In the genomic region with DNA sequence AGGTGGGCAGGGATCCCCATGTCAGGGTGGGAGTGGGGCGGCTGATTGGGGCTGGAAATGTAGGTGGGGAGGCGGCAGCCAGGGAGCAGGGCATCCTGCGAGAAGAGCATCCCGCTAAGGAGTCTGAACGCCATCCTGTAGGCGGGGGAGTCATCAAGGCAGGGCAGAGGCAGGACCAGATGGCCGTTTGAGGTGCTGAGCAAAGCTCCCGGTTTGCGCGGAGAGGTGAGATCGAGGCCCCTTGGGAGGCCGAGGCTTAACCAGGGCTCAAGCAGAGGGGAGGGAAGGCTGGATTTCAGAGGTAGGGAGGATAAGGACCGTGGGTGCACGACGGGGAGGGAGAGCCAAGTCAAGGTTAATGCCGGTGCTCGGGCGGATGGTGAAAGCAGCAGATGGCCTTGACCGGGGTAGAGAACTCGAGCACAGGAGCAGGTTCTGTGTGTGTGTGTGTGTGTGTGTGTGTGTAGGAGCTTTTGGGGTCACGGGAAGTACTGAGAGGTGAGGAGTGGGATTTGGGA, we compare ENCODE assay signal across 8 cellular contexts. TPM values are rescaled to one million over a fixed set of nuclear protein-coding genes. Genes with fewer than 3 reads are reported as not detected.
DNase-seq lines count a peak whose midpoint lies in the region; ATAC-seq and TF ChIP-seq lines count a peak whose summit lies in the region.

No MANE protein-coding gene starts in this region.

- peak overlapping the region; percentile 95 for H3K4me2 ChIP-seq in H9 (ENCODE audit: insufficient read depth, insufficient read length, low read length)
- peak overlapping the region; percentile 83 for H3K4me2 ChIP-seq in OCI-LY1 (ENCODE audit: low read length)

- peak; percentile 21 for ATAC-seq in central memory CD8-positive, alpha-beta T cell (replicated peaks; ENCODE audit: extremely low read depth, poor library complexity, severe bottlenecking)
- ATAC-seq in lower lobe of right lung (peak; percentile 10 to 13), HG03378 (IDR thresholded peaks at IDR 0.05; ENCODE audit: unreplicated experiment) (no peak)

- in situ Hi-C loops in transverse colon (cut with MboI; ENCODE audit: low pct_ligation_motif_present in 1 of 4, low pct_unique_long_range_greater_than_20kb in 1 of 4, low sequenced_read_pairs in 3 of 4): loop anchor here in 2 of 4 donors (25.0 kb wide), 1 partner anchor 303 kb away; a partner anchor contains a TSS

- no peaks in the 10 kb centered on the region for H3K9me2 ChIP-seq in OCI-LY1 (ENCODE audit: low read depth, low read length)

- H3K4me1 ChIP-seq in H9 (ENCODE audit: insufficient read depth, low read length) (no peaks in the 10 kb centered on the region), OCI-LY1 (ENCODE audit: insufficient read depth, low read length, severe bottlenecking) (peaks cover 23% of the 10 kb centered on the region), lower lobe of right lung (peaks cover 16% of the 10 kb centered on the region), transverse colon (peaks cover 7 to 24% (median 17%) of the 10 kb centered on the region in 4 donors)

- no peak overlapping the region for H2AFZ ChIP-seq in H9 (ENCODE audit: low read length)
- H2AFZ ChIP-seq in OCI-LY1 (ENCODE audit: low read length): no peak overlapping the region

- intact Hi-C loops in lower lobe of right lung (cut with DNase I): no loop called here
- intact Hi-C loops in transverse colon (cut with DNase I; ENCODE audit: low total_unique reads): no loop called here
- intact Hi-C loops in posterior vena cava (cut with DNase I): no loop called here

- peaks cover 43 to 65% (median 60%) of the 10 kb centered on the region in 3 experiments; a peak in 6 of 7 replicates for H3K36me3 Mint-ChIP-seq in H9 (ENCODE audit: insufficient read depth in 1 of 3, low read depth in 3 of 3)
- peaks cover 31% of the 10 kb centered on the region for H3K36me3 Mint-ChIP-seq in central memory CD8-positive, alpha-beta T cell (ENCODE audit: insufficient read depth)

- no peak overlapping the region for H2BK5ac ChIP-seq in H9 (ENCODE audit: insufficient read length, low read length)

- H3K27ac ChIP-seq in H9 (ENCODE audit: insufficient read length, low read depth, low read length): peak overlapping the region; percentile 24
- H3K27ac ChIP-seq in OCI-LY1 (ENCODE audit: low read depth, low read length, poor library complexity, severe bottlenecking): peak overlapping the region; percentile 55
- peak overlapping the region; percentile 94 for H3K27ac ChIP-seq in lower lobe of right lung
- H3K27ac ChIP-seq in transverse colon: peak overlapping the region; percentile 97 to 98 (median 98)

- H3K4me3 Mint-ChIP-seq in H9: peak overlapping the region; percentile 83 to 94
- H3K4me3 Mint-ChIP-seq in central memory CD8-positive, alpha-beta T cell: peak overlapping the region; percentile 90

- H3K18ac ChIP-seq in H9 (ENCODE audit: insufficient read length, low read depth, low read length): peak overlapping the region; percentile 18

- peak overlapping the region; percentile 87 to 99 (median 91) for H3K27ac Mint-ChIP-seq in H9
- H3K27ac Mint-ChIP-seq in central memory CD8-positive, alpha-beta T cell (ENCODE audit: low read depth): peak overlapping the region; percentile 97

- no peak overlapping the region for H2BK120ac ChIP-seq in H9 (ENCODE audit: low read depth, low read length, poor library complexity, severe bottlenecking)

- no CpG with 5 or more reads among the region's 21 CpGs for WGBS in H9 (ENCODE audit: extremely low coverage, insufficient read length, low lambda C conversion rate)
- 13% methylated on average over 21 of the region's 21 CpGs; no CpG with 5 or more reads in 1 of the 2 donors for WGBS in transverse colon (ENCODE audit: low coverage in 1 of 2), 2 donors

- H3K9me3 ChIP-seq in H9 (ENCODE audit: control insufficient read depth, low read depth, low read length) (no peaks in the 10 kb centered on the region), OCI-LY1 (ENCODE audit: low read length) (no peaks in the 10 kb centered on the region), lower lobe of right lung (no peaks in the 10 kb centered on the region), transverse colon (no peaks in the 10 kb centered on the region)

- no peak overlapping the region for H2BK12ac ChIP-seq in H9 (ENCODE audit: insufficient read length, low read depth, low read length)

- no peak for TF ChIP-seq EP300 in transverse colon (IDR thresholded peaks at IDR 0.05; ENCODE audit: low read depth)

- H3K27me3 Mint-ChIP-seq in H9 (ENCODE audit: low read depth): no peaks in the 10 kb centered on the region
- H3K27me3 Mint-ChIP-seq in central memory CD8-positive, alpha-beta T cell: no peaks in the 10 kb centered on the region

- no peak overlapping the region for H3K23ac ChIP-seq in H9 (ENCODE audit: insufficient read length, low read depth, low read length)

- peak overlapping the region; percentile 16 for H4K5ac ChIP-seq in H9 (ENCODE audit: insufficient read length, low read depth, low read length)

- TF ChIP-seq CTCF in H9 (conservative IDR thresholded peaks at IDR 0.05) (no peak), OCI-LY1 (IDR thresholded peaks at IDR 0.05; ENCODE audit: low read length) (no peak), lower lobe of right lung (IDR thresholded peaks at IDR 0.05) (no peak), transverse colon (IDR thresholded peaks at IDR 0.05) (no peak)

- H3K79me2 ChIP-seq in H9 (ENCODE audit: insufficient read depth, low read length) (no peaks in the 10 kb centered on the region; the same call in 1 of the 2 replicates), OCI-LY1 (ENCODE audit: insufficient read depth, low read length) (no peaks in the 10 kb centered on the region)

- H3K4me3 ChIP-seq in OCI-LY1 (ENCODE audit: low read depth, low read length, poor library complexity, severe bottlenecking): peak overlapping the region; percentile 97
- H3K4me3 ChIP-seq in lower lobe of right lung: peak overlapping the region; percentile 88
- H3K4me3 ChIP-seq in transverse colon: peak overlapping the region; percentile 70 to 100 (median 92)

- H3K4ac ChIP-seq in H9 (ENCODE audit: low read depth, low read length): no peak overlapping the region

- peaks cover 17 to 20% of the 10 kb centered on the region in 2 experiments for H3K4me1 Mint-ChIP-seq in H9
- H3K4me1 Mint-ChIP-seq in central memory CD8-positive, alpha-beta T cell: peaks cover 20% of the 10 kb centered on the region

- peak; percentile 28 for DNase-seq in DMS79 treated with DMSO at 0.1 percent for 48 hours (lab: John Stamatoyannopoulos, UW)
- DNase-seq in H9: peak; percentile 74
- no peak for DNase-seq in central memory CD8-positive, alpha-beta T cell (ENCODE audit: low spot score in 2 of 2)
- no peak for DNase-seq in lower lobe of right lung
- DNase-seq in transverse colon: peak; percentile 43
- no peak for DNase-seq in posterior vena cava (ENCODE audit: low spot score)

- H3K79me1 ChIP-seq in H9 (ENCODE audit: insufficient read depth, low read depth, low read length, poor library complexity, severe bottlenecking): peaks cover 4% of the 10 kb centered on the region

- no peak overlapping the region for H3K56ac ChIP-seq in H9 (ENCODE audit: insufficient read length, low read depth, low read length)

- H3K9ac ChIP-seq in H9 (ENCODE audit: extremely low read depth, insufficient read length, low read length): peak overlapping the region; percentile 53
- H3K9ac ChIP-seq in OCI-LY1 (ENCODE audit: low read length): peak overlapping the region; percentile 99

- no peak overlapping the region for H4K91ac ChIP-seq in H9 (ENCODE audit: insufficient read length, low read depth, low read length)

- peak; percentile 96 for TF ChIP-seq POLR2A in transverse colon (IDR thresholded peaks at IDR 0.05)

- H3K14ac ChIP-seq in H9 (ENCODE audit: insufficient read depth, low read length): peak overlapping the region; percentile 27; the same call in 1 of the 2 replicates

- no peak overlapping the region for H2BK20ac ChIP-seq in H9 (ENCODE audit: low read depth, low read length, poor library complexity, severe bottlenecking)

- H2AK5ac ChIP-seq in H9 (ENCODE audit: insufficient read length, low read length): no peak overlapping the region

- no peaks in the 10 kb centered on the region for H3K9me3 Mint-ChIP-seq in H9
- H3K9me3 Mint-ChIP-seq in central memory CD8-positive, alpha-beta T cell: no peaks in the 10 kb centered on the region

- H4K20me1 ChIP-seq in H9 (ENCODE audit: control insufficient read depth, insufficient read depth, insufficient read length) (no peaks in the 10 kb centered on the region), OCI-LY1 (ENCODE audit: insufficient read depth, low read length) (no peaks in the 10 kb centered on the region)

- H3K36me3 ChIP-seq in OCI-LY1 (ENCODE audit: insufficient read depth, low read length) (peaks cover 66% of the 10 kb centered on the region), lower lobe of right lung (peaks cover 47% of the 10 kb centered on the region), transverse colon (peaks cover 0 to 14% (median 0%) of the 10 kb centered on the region in 4 donors)

- no peak overlapping the region for H2BK15ac ChIP-seq in H9 (ENCODE audit: low read depth, low read length)

- H3K27me3 ChIP-seq in H9 (ENCODE audit: insufficient read depth, low read length) (no peaks in the 10 kb centered on the region), OCI-LY1 (ENCODE audit: insufficient read depth, low read length) (no peaks in the 10 kb centered on the region), lower lobe of right lung (ENCODE audit: low read depth) (no peaks in the 10 kb centered on the region), transverse colon (no peaks in the 10 kb centered on the region)

- no peak overlapping the region for H3T11ph ChIP-seq in H9 (ENCODE audit: low read length)

- H4K8ac ChIP-seq in H9 (replicated peaks; ENCODE audit: insufficient read length, low read depth, low read length): no peak overlapping the region

- H3F3A ChIP-seq in OCI-LY1 (ENCODE audit: insufficient read depth, low read length): no peaks in the 10 kb centered on the region

- H3K23me2 ChIP-seq in H9 (ENCODE audit: insufficient read length, low read depth, low read length, poor library complexity, severe bottlenecking): peaks cover 13% of the 10 kb centered on the region

RNA-seq across cellular contexts. Expression of a gene that starts 0.5 kb away (rescaled TPM):
- total RNA-seq in H9 (2021) (811 and 819 TPM in 2 replicates), lower lobe of right lung (321 TPM), transverse colon (100 to 1,000 TPM in 3 of 4 donors, 10 to 100 TPM in 1; 83.4 to 482 (median 290) TPM), posterior vena cava (100 to 1,000 TPM; 388 to 432 TPM)

RNA-seq across cellular contexts. Expression of a gene that starts 12.4 kb away (rescaled TPM):
- total RNA-seq in H9 (2021) (206 and 220 TPM in 2 replicates), lower lobe of right lung (24.0 TPM), transverse colon (10 to 100 TPM in 3 of 4 donors, 1 to 10 TPM in 1; 8.7 to 50.4 (median 20.2) TPM), posterior vena cava (10 to 100 TPM; 48.8 to 61.3 TPM)

RNA-seq across cellular contexts. Expression of a gene that starts 45.1 kb away (rescaled TPM):
- total RNA-seq in H9 (2021) (49.7 and 54.3 TPM in 2 replicates), lower lobe of right lung (108 TPM), transverse colon (100 to 1,000 TPM in 3 of 4 donors, 10 to 100 TPM in 1; 37.0 to 131 (median 116) TPM), posterior vena cava (100 to 1,000 TPM in 1 of 2 donors, 10 to 100 TPM in 1; 88.4 to 126 TPM)

Comparison
In these comparisons a context has a peak if more than half of its experiments do, and no peak if none do; other contexts are left out.
1. DNase-seq: peak in DMS79 treated with DMSO at 0.1 percent for 48 hours (single experiment), H9 (single experiment) and transverse colon (single experiment); none in central memory CD8-positive, alpha-beta T cell (0 of 2), lower lobe of right lung (single experiment) and posterior vena cava (single experiment).
2. H3K27ac ChIP-seq: peak in every context shown above with its lines; median percentile 98 in transverse colon; 94 in lower lobe of right lung; 55 in OCI-LY1; 24 in H9.
3. Peak in every context shown above with its lines, with median percentiles within 50 percentile points of each other: H3K4me3 ChIP-seq.